24 cellular contexts compared by ENCODE assay signal in the genomic region with DNA sequence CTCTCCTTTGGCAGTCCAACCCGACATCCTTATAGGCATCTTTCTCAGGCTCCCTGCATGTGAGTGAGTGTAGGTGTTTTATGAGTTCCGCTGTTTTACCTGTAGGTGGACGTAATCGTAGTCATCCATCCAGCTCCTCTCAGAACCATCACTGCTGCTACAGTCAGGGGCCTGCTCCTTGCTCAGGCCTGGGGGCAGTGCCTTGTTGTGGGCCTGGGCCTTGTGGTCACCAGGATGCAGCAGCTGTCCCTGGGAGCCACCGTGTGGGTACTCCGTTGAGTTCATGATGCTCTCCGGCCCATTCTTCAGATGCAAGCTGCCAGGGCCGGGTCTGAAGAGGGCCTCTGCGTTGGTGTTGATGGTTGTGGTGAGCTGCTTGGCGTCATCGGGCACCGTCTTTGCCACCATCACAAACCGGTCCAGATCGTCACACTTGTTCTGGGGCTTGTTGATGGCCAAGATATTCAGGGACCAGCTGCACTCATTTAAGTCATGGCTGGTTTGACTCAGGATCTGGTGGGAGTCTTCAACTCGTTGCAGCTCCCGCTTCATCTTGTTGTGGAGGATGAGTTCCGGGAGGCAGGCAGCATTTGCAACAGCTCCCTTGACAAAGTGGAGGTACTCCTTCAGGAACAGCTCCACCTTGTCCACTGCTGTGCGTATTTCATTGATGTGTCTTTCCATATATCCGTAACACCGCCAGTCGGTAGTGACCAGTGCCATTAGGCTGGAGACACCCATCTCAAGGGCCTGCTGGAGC.
"Had no signal": no experiment of that assay in that cellular context is flagged by ENCODE, and none has a peak within 500 bp of the region (broad histone marks: within the 10 kb centered on the region; RNA-seq: fewer than 3 reads in every experiment).

No MANE protein-coding gene starts in this region.

- DNase-seq: cerebellar nuclear complex; effector memory CD8-positive, alpha-beta T cell; erythroblast; foreskin melanocyte; head of caudate nucleus; kidney; left cardiac atrium; left ventricle myocardium inferior; lower lobe of right lung; mesenchymal stem cell; naive B cell; pancreas; stimulated activated CD4-positive, alpha-beta T cell treated with anti-CD3 and anti-CD28 coated beads, Interleukin-4, amount 100 ng/mL, for 1 hour; stimulated activated CD8-positive, alpha-beta memory T cell treated with anti-CD3 and anti-CD28 coated beads, Interleukin-4, amount 100 ng/mL, for 48 hours; stomach; substantia nigra; transverse colon had no signal

- H3K9me3 Mint-ChIP-seq: dendritic cell treated with granulocyte-macrophage colony-stimulating factor and Interleukin-4, amounts not matched to agents 40 ng/mL and 50 ng/mL, for 4 days; effector memory CD8-positive, alpha-beta T cell; naive B cell had no signal

- H3K27ac Mint-ChIP-seq: dendritic cell treated with granulocyte-macrophage colony-stimulating factor and Interleukin-4, amounts not matched to agents 40 ng/mL and 50 ng/mL, for 4 days; progenitor cell of endocrine pancreas; stimulated activated memory B cell treated with anti-CD40 and anti-IgM and Interleukin-4, amounts not matched to agents 10 μg/mL and 1 μg/mL and 100 μg/mL, for 72 hours had no signal

- H3K4me3 ChIP-seq: hepatocyte, left ventricle myocardium inferior, lower lobe of right lung, pancreas, stomach, thoracic aorta, transverse colon had no signal

- H3K27me3 ChIP-seq: hepatocyte, pancreas, stomach, transverse colon had no signal

- H3K27me3 Mint-ChIP-seq: dendritic cell treated with granulocyte-macrophage colony-stimulating factor and Interleukin-4, amounts not matched to agents 40 ng/mL and 50 ng/mL, for 4 days; effector memory CD8-positive, alpha-beta T cell; naive B cell; progenitor cell of endocrine pancreas; stimulated activated memory B cell treated with anti-CD40 and anti-IgM and Interleukin-4, amounts not matched to agents 10 μg/mL and 1 μg/mL and 100 μg/mL, for 72 hours had no signal

- H3K4me3 Mint-ChIP-seq: dendritic cell treated with granulocyte-macrophage colony-stimulating factor and Interleukin-4, amounts not matched to agents 40 ng/mL and 50 ng/mL, for 4 days; effector memory CD8-positive, alpha-beta T cell; stimulated activated memory B cell treated with anti-CD40 and anti-IgM and Interleukin-4, amounts not matched to agents 10 μg/mL and 1 μg/mL and 100 μg/mL, for 72 hours had no signal

- H3K27ac ChIP-seq: left ventricle myocardium inferior, lower lobe of right lung, pancreas, stomach, thoracic aorta had no signal

- ATAC-seq: effector memory CD8-positive, alpha-beta T cell; left cardiac atrium; pancreas; right cardiac atrium; stimulated activated memory B cell treated with anti-CD40 and anti-IgM and Interleukin-4, amounts not matched to agents 10 μg/mL and 1 μg/mL and 100 μg/mL, for 72 hours had no signal

- H3K4me1 Mint-ChIP-seq: stimulated activated memory B cell treated with anti-CD40 and anti-IgM and Interleukin-4, amounts not matched to agents 10 μg/mL and 1 μg/mL and 100 μg/mL, for 72 hours had no signal

- H3K9me3 ChIP-seq: left ventricle myocardium inferior, lower lobe of right lung, pancreas, stomach, thoracic aorta, transverse colon had no signal

- H3K36me3 ChIP-seq: pancreas had no signal

- FAIRE-seq: colon, kidney, pancreas had no signal

- H3K4me2 ChIP-seq: hepatocyte had no signal
